23 cellular contexts compared by ENCODE assay signal in genomic region chr9:115016369-115016768, GRCh38.
DNase-seq lines count a peak whose midpoint lies in the region; ATAC-seq and TF ChIP-seq lines count a peak whose summit lies in the region.
"Had no signal": no experiment of that assay in that cellular context is flagged by ENCODE, and none has a peak within 500 bp of the region (broad histone marks: within the 10 kb centered on the region; RNA-seq: fewer than 3 reads in every experiment).

No MANE protein-coding gene starts in this region.

- H3K9me3 ChIP-seq in SK-N-SH (no peaks in the 10 kb centered on the region), body of pancreas (no peaks in the 10 kb centered on the region)

- TF ChIP-seq POLR2A in body of pancreas (IDR thresholded peaks at IDR 0.05) = no peak

- H3K9ac ChIP-seq in SK-N-SH = no peak overlapping the region
- no peak overlapping the region for H3K9ac ChIP-seq in rectal smooth muscle tissue (ENCODE audit: low read length)

- peaks cover 37% of the 10 kb centered on the region for H3F3A ChIP-seq in SK-N-SH (replicated peaks; ENCODE audit: insufficient read depth)

- CTCF ChIA-PET in SK-N-SH (lab: Yijun Ruan, JAX) = interaction anchor here (0.8 to 2.5 kb wide), 3 partner anchors 104 to 508 kb away, joined by 3 to 15 read pairs (median 4); partner anchors contain the start of gene TEX48

- H3K9me2 ChIP-seq in SK-N-SH = no peaks in the 10 kb centered on the region

- intact Hi-C loops in body of pancreas (cut with DNase I) = loop anchor here (10.0 kb wide), 2 partner anchors 102 to 352 kb away; no protein-coding TSS in a partner anchor

- no peaks in the 10 kb centered on the region for H4K20me1 ChIP-seq in SK-N-SH (ENCODE audit: insufficient read depth)

- H3K27me3 ChIP-seq in SK-N-SH (ENCODE audit: insufficient read depth) (no peaks in the 10 kb centered on the region), rectal smooth muscle tissue (ENCODE audit: control insufficient read depth, insufficient read depth, low read length) (no peaks in the 10 kb centered on the region), body of pancreas (no peaks in the 10 kb centered on the region)

- DNase-seq in SK-N-SH (no peak), NOMO-1 (lab: John Stamatoyannopoulos, UW; ENCODE audit: unreplicated experiment in 2 of 2) (peak; percentile 8 to 15), epithelial cell of esophagus (ENCODE audit: low read depth) (peak; percentile 58), body of pancreas (no peak), globus pallidus (ENCODE audit: low spot score) (no peak)
- DNase-seq: activated CD4-positive, alpha-beta memory T cell treated with anti-CD3 and anti-CD28 coated beads, Interleukin-2, amount 10 ng/mL, durations not matched to agents 7 days and 5 days; activated naive CD4-positive, alpha-beta T cell treated with anti-CD3 and anti-CD28 coated beads, Interleukin-2, amount 50 U/mL, for 16 hours; amniotic stem cell; Calu3; DMS79 treated with DMSO at 0.1 percent for 48 hours; effector CD4-positive, alpha-beta T cell; GDM1; Karpas-422; NCI-H82; retina; small intestine; stimulated activated naive B cell treated with anti-CD40 and anti-IgM and Interleukin-4, amounts not matched to agents 10 μg/mL and 1 μg/mL and 100 μg/mL, for 72 hours; SW 1271 had no signal

- ATAC-seq in SK-N-SH treated with all-trans-retinoic acid at 6 μM for 48 hours (peak; percentile 4), body of pancreas (no peak), HG03565 (IDR thresholded peaks at IDR 0.05; ENCODE audit: unreplicated experiment) (no peak)
- ATAC-seq: HCT116; left lobe of liver; stimulated activated naive B cell treated with anti-CD40 and anti-IgM and Interleukin-4, amounts not matched to agents 10 μg/mL and 1 μg/mL and 100 μg/mL, for 72 hours had no signal

- no peak overlapping the region for H3K4me2 ChIP-seq in SK-N-SH

- H3K4me1 ChIP-seq in SK-N-SH (ENCODE audit: control insufficient read depth in 1 of 2, insufficient read depth in 2 of 2, low read depth in 1 of 2, low read length in 1 of 2) (no peaks in the 10 kb centered on the region), rectal smooth muscle tissue (ENCODE audit: control insufficient read depth, insufficient read depth, low read length) (peaks cover 32% of the 10 kb centered on the region), body of pancreas (no peaks in the 10 kb centered on the region)

- H3K27ac ChIP-seq in SK-N-SH (ENCODE audit: low read depth in 2 of 2, low read length in 1 of 2) (no peak overlapping the region), rectal smooth muscle tissue (ENCODE audit: low read depth, low read length) (peak overlapping the region; percentile 87), body of pancreas (no peak overlapping the region)

- WGBS in SK-N-SH (ENCODE audit: low lambda C conversion rate) = 95% methylated on average over 5 of the region's 5 CpGs
- WGBS in body of pancreas, 2 donors = 53% methylated on average over 5 of the region's 5 CpGs

- TF ChIP-seq EP300 in SK-N-SH (IDR thresholded peaks at IDR 0.05; ENCODE audit: borderline replicate concordance in 1 of 2, low read depth in 1 of 2, low read length in 1 of 2) = no peak

- H3K79me2 ChIP-seq in SK-N-SH (ENCODE audit: insufficient read depth) = no peaks in the 10 kb centered on the region

- H3K36me3 ChIP-seq in SK-N-SH (replicated peaks in 1 of 2; ENCODE audit: control insufficient read depth in 1 of 2, insufficient read depth in 2 of 2, low read length in 1 of 2) (peaks cover 11 to 23% of the 10 kb centered on the region in 2 experiments), rectal smooth muscle tissue (ENCODE audit: control insufficient read depth, insufficient read depth, low read length) (no peaks in the 10 kb centered on the region), body of pancreas (replicated peaks in 1 of 2; ENCODE audit: insufficient read depth in 1 of 2, low read depth in 2 of 2) (no peaks in the 10 kb centered on the region)

- TF ChIP-seq CTCF in SK-N-SH (IDR thresholded peaks at IDR 0.05) (no peak), epithelial cell of esophagus (IDR thresholded peaks at IDR 0.05; ENCODE audit: insufficient read depth, low read depth, low read length, missing control alignments) (no peak), body of pancreas (IDR thresholded peaks at IDR 0.05) (no peak)

- TF ChIP-seq RAD21 in SK-N-SH (IDR thresholded peaks at IDR 0.05; ENCODE audit: low read length) = no peak

- H2AFZ ChIP-seq in SK-N-SH (ENCODE audit: low read depth) = no peak overlapping the region

- POLR2A ChIA-PET in SK-N-SH (lab: Yijun Ruan, JAX) = no interaction called here

- H3K4me3 ChIP-seq in SK-N-SH (ENCODE audit: low read depth in 2 of 2, low read length in 1 of 2) = no peak overlapping the region
- no peak overlapping the region for H3K4me3 ChIP-seq in epithelial cell of esophagus (ENCODE audit: low read length)
- H3K4me3 ChIP-seq in rectal smooth muscle tissue (ENCODE audit: low read length) = no peak overlapping the region
- H3K4me3 ChIP-seq in body of pancreas = no peak overlapping the region

TF ChIP-seq in SK-N-SH treated with all-trans-retinoic acid at 6 μM for 48 hours, 23 proteins besides CTCF, POLR2A, EP300 and RAD21 (continues in another document):
- TF ChIP-seq RARB (CRISPR knock-in tag; IDR thresholded peaks at IDR 0.05) (no peak), ESRRG (CRISPR knock-in tag; IDR thresholded peaks at IDR 0.05) (no peak), SNAI2 (CRISPR knock-in tag; IDR thresholded peaks at IDR 0.05) (no peak), ZFP30 (CRISPR knock-in tag; IDR thresholded peaks at IDR 0.05) (no peak), OSR1 (CRISPR knock-in tag; IDR thresholded peaks at IDR 0.05) (no peak), ZNF565 (CRISPR knock-in tag; conservative IDR thresholded peaks at IDR 0.05; ENCODE audit: low read depth) (no peak), ISL1 (CRISPR knock-in tag; IDR thresholded peaks at IDR 0.05) (no peak)
- TF ChIP-seq, protein P1, sequence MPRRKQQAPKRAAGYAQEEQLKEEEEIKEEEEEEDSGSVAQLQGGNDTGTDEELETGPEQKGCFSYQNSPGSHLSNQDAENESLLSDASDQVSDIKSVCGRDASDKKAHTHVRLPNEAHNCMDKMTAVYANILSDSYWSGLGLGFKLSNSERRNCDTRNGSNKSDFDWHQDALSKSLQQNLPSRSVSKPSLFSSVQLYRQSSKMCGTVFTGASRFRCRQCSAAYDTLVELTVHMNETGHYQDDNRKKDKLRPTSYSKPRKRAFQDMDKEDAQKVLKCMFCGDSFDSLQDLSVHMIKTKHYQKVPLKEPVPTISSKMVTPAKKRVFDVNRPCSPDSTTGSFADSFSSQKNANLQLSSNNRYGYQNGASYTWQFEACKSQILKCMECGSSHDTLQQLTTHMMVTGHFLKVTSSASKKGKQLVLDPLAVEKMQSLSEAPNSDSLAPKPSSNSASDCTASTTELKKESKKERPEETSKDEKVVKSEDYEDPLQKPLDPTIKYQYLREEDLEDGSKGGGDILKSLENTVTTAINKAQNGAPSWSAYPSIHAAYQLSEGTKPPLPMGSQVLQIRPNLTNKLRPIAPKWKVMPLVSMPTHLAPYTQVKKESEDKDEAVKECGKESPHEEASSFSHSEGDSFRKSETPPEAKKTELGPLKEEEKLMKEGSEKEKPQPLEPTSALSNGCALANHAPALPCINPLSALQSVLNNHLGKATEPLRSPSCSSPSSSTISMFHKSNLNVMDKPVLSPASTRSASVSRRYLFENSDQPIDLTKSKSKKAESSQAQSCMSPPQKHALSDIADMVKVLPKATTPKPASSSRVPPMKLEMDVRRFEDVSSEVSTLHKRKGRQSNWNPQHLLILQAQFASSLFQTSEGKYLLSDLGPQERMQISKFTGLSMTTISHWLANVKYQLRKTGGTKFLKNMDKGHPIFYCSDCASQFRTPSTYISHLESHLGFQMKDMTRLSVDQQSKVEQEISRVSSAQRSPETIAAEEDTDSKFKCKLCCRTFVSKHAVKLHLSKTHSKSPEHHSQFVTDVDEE (CRISPR knock-in tag; IDR thresholded peaks at IDR 0.05) = no peak

TF ChIP-seq in SK-N-SH, 30 proteins besides CTCF, POLR2A, EP300 and RAD21:
- no peak for TF ChIP-seq TCF12 (IDR thresholded peaks at IDR 0.05)
- TF ChIP-seq FOXM1 (IDR thresholded peaks at IDR 0.05; ENCODE audit: low read depth) = no peak
- no peak for TF ChIP-seq USF2 (IDR thresholded peaks at IDR 0.05; ENCODE audit: borderline replicate concordance, low read depth, low read length)
- no peak for TF ChIP-seq RXRA (IDR thresholded peaks at IDR 0.05; ENCODE audit: borderline replicate concordance, low read depth)
- no peak for TF ChIP-seq RCOR1 (IDR thresholded peaks at IDR 0.05; ENCODE audit: low read length)
- no peak for TF ChIP-seq JUND (IDR thresholded peaks at IDR 0.05)
- no peak for TF ChIP-seq TAF1 (IDR thresholded peaks at IDR 0.05; ENCODE audit: borderline replicate concordance, low read depth, low read length)
- TF ChIP-seq MAX (IDR thresholded peaks at IDR 0.05; ENCODE audit: low read depth) = no peak

Comparison
In these comparisons a context has a peak if more than half of its experiments do, and no peak if none do; other contexts are left out.
1. DNase-seq: peak in NOMO-1 (2 of 2) and epithelial cell of esophagus (single experiment); none in SK-N-SH (single experiment), body of pancreas (0 of 4) and globus pallidus (single experiment).